9 cellular contexts compared by ENCODE assay signal in the genomic region with DNA sequence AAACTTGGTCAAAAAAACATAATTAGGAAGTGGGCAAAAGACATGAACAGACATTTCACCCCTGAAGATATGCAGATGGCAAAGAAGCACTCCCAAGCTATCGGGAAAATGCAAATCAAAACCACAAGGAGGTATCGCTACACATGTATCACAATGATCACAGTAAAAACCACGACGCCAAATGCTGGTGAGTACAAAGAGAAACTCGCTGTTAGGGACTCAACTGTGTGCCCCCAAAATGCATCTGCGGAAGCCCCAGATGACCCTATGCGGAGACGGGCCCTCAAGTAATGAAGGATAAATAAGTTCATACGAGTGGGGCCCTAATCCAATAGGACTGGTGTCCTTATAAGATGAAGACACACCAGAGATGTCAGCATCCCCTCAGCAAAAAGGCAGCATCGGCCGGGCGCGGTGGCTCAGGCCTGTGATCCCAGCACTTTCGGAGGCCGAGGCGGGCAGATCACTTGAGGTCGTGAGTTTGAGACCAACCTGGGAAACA. TPM values are rescaled to one million over a fixed set of nuclear protein-coding genes. Genes with fewer than 3 reads are reported as not detected.
A peak's percentile ranks its signal among the peaks of the same experiment; 100 is the strongest.
DNase-seq lines count a peak whose midpoint lies in the region; ATAC-seq and TF ChIP-seq lines count a peak whose summit lies in the region.
"Had no signal": no experiment of that assay in that cellular context is flagged by ENCODE, and none has a peak within 500 bp of the region (broad histone marks: within the 10 kb centered on the region; RNA-seq: fewer than 3 reads in every experiment).

No MANE protein-coding gene starts in this region.

- H3K27ac Mint-ChIP-seq in stimulated activated effector memory CD8-positive, alpha-beta T cell treated with anti-CD3 and anti-CD28 coated beads, Interleukin-12 subunit alpha, Interleukin-12 subunit beta, amount 100 ng/mL, for 72 hours: peak overlapping the region; percentile 84

- H3K4me1 Mint-ChIP-seq in stimulated activated effector memory CD8-positive, alpha-beta T cell treated with anti-CD3 and anti-CD28 coated beads, Interleukin-12 subunit alpha, Interleukin-12 subunit beta, amount 100 ng/mL, for 72 hours: peaks cover 71% of the 10 kb centered on the region

- TF ChIP-seq CTCF in PC-3 (conservative IDR thresholded peaks at IDR 0.05; ENCODE audit: low read depth, low read length): no peak

- no peaks in the 10 kb centered on the region for H3K4me1 ChIP-seq in PC-3 (ENCODE audit: insufficient read depth, low read length)

- no peak overlapping the region for H2AFZ ChIP-seq in PC-3 (ENCODE audit: low read length)

- no peak overlapping the region for H3K4me2 ChIP-seq in PC-3 (ENCODE audit: low read length)

- H3F3A ChIP-seq in PC-3 (ENCODE audit: low read length, unreplicated experiment): no peaks in the 10 kb centered on the region

- intact Hi-C loops in PC-3 (cut with micrococcal nuclease): no loop called here

- H3K9me3 ChIP-seq in PC-3 (ENCODE audit: low read length): no peaks in the 10 kb centered on the region

- peak; percentile 37 for ATAC-seq in HG02610 (IDR thresholded peaks at IDR 0.05; ENCODE audit: unreplicated experiment)
- peak; percentile 65 for ATAC-seq in stimulated activated effector memory CD8-positive, alpha-beta T cell treated with anti-CD3 and anti-CD28 coated beads, Interleukin-12 subunit alpha, Interleukin-12 subunit beta, amount 100 ng/mL, for 72 hours
- ATAC-seq in PC-3: no peak

- POLR2A ChIA-PET in PC-3 (lab: Charles Lee; ENCODE audit: unreplicated experiment): no interaction called here

- no peak overlapping the region for H3K9ac ChIP-seq in PC-3 (ENCODE audit: low read length)

- H3K27me3 ChIP-seq in PC-3 (ENCODE audit: low read length): no peaks in the 10 kb centered on the region

- no peak overlapping the region for H3K4me3 ChIP-seq in PC-3 (ENCODE audit: low read length)

- H3K4me3 Mint-ChIP-seq in stimulated activated effector memory CD8-positive, alpha-beta T cell treated with anti-CD3 and anti-CD28 coated beads, Interleukin-12 subunit alpha, Interleukin-12 subunit beta, amount 100 ng/mL, for 72 hours: peak overlapping the region; percentile 48

- no peaks in the 10 kb centered on the region for H3K9me2 ChIP-seq in PC-3 (replicated peaks; ENCODE audit: low read length)

- H3K79me2 ChIP-seq in PC-3 (ENCODE audit: low read length): peaks cover 95% of the 10 kb centered on the region

- H3K36me3 Mint-ChIP-seq in stimulated activated effector memory CD8-positive, alpha-beta T cell treated with anti-CD3 and anti-CD28 coated beads, Interleukin-12 subunit alpha, Interleukin-12 subunit beta, amount 100 ng/mL, for 72 hours: peaks cover 17% of the 10 kb centered on the region

- CTCF ChIA-PET in PC-3 (lab: Charles Lee): no interaction called here

- H3K9me3 Mint-ChIP-seq in stimulated activated effector memory CD8-positive, alpha-beta T cell treated with anti-CD3 and anti-CD28 coated beads, Interleukin-12 subunit alpha, Interleukin-12 subunit beta, amount 100 ng/mL, for 72 hours: peaks cover 2% of the 10 kb centered on the region

- no peaks in the 10 kb centered on the region for H3K36me3 ChIP-seq in PC-3 (ENCODE audit: low read depth, low read length)

- BruUV-seq in PC-3 (replicated peaks; lab: Mats Ljungman, UMichigan): no TSS peak

- H4K20me1 ChIP-seq in PC-3 (ENCODE audit: low read length): peaks cover 13% of the 10 kb centered on the region; the same call in 1 of the 2 replicates

- peak; percentile 17 for DNase-seq in activated CD4-positive, alpha-beta T cell treated with anti-CD3 and anti-CD28 coated beads for 48 hours
- DNase-seq in activated CD4-positive, alpha-beta T cell treated with anti-CD3 and anti-CD28 coated beads for 4 hours: no peak
- peak; percentile 30 for DNase-seq in activated CD4-positive, CD25-positive, alpha-beta regulatory T cell treated with anti-CD3 and anti-CD28 coated beads, Interleukin-2, amount 50 U/mL, for 72 hours
- peak in 1 of 2 donors; percentile 53 for DNase-seq in stimulated activated effector memory CD8-positive, alpha-beta T cell treated with anti-CD3 and anti-CD28 coated beads, Interleukin-12 subunit alpha, Interleukin-12 subunit beta, amount 100 ng/mL, for 72 hours (ENCODE audit: low spot score in 2 of 2)
- DNase-seq in foreskin melanocyte (no peak), PC-3 (no peak), SKM-1 treated with dmso at 0.1 percent for 144 hours (lab: John Stamatoyannopoulos, UW; ENCODE audit: unreplicated experiment) (no peak)
- DNase-seq: NCI-H2107 had no signal

- H3K27ac ChIP-seq in PC-3 (ENCODE audit: low read length): no peak overlapping the region

RNA-seq across cellular contexts. Expression of gene GAK, which starts 10.2 kb away (rescaled TPM):
- 117 and 175 TPM in 2 replicates for total RNA-seq in PC-3 (2014; rRNA removed)

RNA-seq across cellular contexts. Expression of gene TMEM175, which starts 10.4 kb away (rescaled TPM):
- 18.5 and 25.1 TPM in 2 replicates for total RNA-seq in PC-3 (2014; rRNA removed)

RNA-seq across cellular contexts. Expression of gene DGKQ, which starts 51.5 kb away (rescaled TPM):
- total RNA-seq in PC-3 (2014; rRNA removed): 14.2 and 23.5 TPM in 2 replicates

Comparison
In these comparisons a context has a peak if more than half of its experiments do, and no peak if none do; other contexts are left out.
1. DNase-seq: peak in activated CD4-positive, alpha-beta T cell treated with anti-CD3 and anti-CD28 coated beads for 48 hours (single experiment) and activated CD4-positive, CD25-positive, alpha-beta regulatory T cell treated with anti-CD3 and anti-CD28 coated beads, Interleukin-2, amount 50 U/mL, for 72 hours (single experiment); none in activated CD4-positive, alpha-beta T cell treated with anti-CD3 and anti-CD28 coated beads for 4 hours (0 of 2), foreskin melanocyte (single experiment), PC-3 (single experiment) and SKM-1 treated with dmso at 0.1 percent for 144 hours (single experiment).